In genomic region chr2:60406192-60406591, GRCh38 we compare ENCODE assay signal across 21 cellular contexts.
"Had no signal": no experiment of that assay in that cellular context is flagged by ENCODE, and none has a peak within 500 bp of the region (broad histone marks: within the 10 kb centered on the region; RNA-seq: fewer than 3 reads in every experiment).

No MANE protein-coding gene starts in this region.

- H3K4me1 ChIP-seq: upper lobe of left lung had no signal

- H3K4me3 Mint-ChIP-seq: activated CD4-positive, alpha-beta T cell treated with anti-CD3 and anti-CD28 coated beads for 36 hours; activated CD8-positive, alpha-beta T cell treated with anti-CD3 and anti-CD28 coated beads for 36 hours; activated T-cell treated with anti-CD3 and anti-CD28 coated beads, Interleukin-2, amount 50 U/mL, for 4 hours; central memory CD8-positive, alpha-beta T cell; naive thymus-derived CD4-positive, alpha-beta T cell; T-helper 17 cell had no signal

- H3K9me3 Mint-ChIP-seq: activated CD8-positive, alpha-beta T cell treated with anti-CD3 and anti-CD28 coated beads for 36 hours; activated T-cell treated with anti-CD3 and anti-CD28 coated beads, Interleukin-2, amount 50 U/mL, for 4 hours; central memory CD8-positive, alpha-beta T cell; naive thymus-derived CD4-positive, alpha-beta T cell had no signal

- H3K36me3 ChIP-seq: gastrocnemius medialis, heart right ventricle, upper lobe of left lung, WERI-Rb-1 had no signal

- H3K27ac Mint-ChIP-seq: activated CD4-positive, alpha-beta T cell treated with anti-CD3 and anti-CD28 coated beads for 36 hours; activated CD8-positive, alpha-beta T cell treated with anti-CD3 and anti-CD28 coated beads for 36 hours; naive thymus-derived CD4-positive, alpha-beta T cell; T-helper 17 cell had no signal

- H3K4me3 ChIP-seq: coronary artery, gastrocnemius medialis, heart right ventricle, lung, upper lobe of left lung had no signal

- H3K27ac ChIP-seq: coronary artery, gastrocnemius medialis, heart right ventricle, upper lobe of left lung, WERI-Rb-1 had no signal

- H3K4me1 Mint-ChIP-seq: central memory CD8-positive, alpha-beta T cell; T-helper 17 cell had no signal

- H3K36me3 Mint-ChIP-seq: naive thymus-derived CD4-positive, alpha-beta T cell had no signal

- H3K9me3 ChIP-seq: gastrocnemius medialis, heart right ventricle, upper lobe of left lung had no signal

- ATAC-seq: activated CD4-positive, alpha-beta T cell treated with anti-CD3 and anti-CD28 coated beads for 36 hours; activated CD8-positive, alpha-beta T cell treated with anti-CD3 and anti-CD28 coated beads for 36 hours; activated T-cell treated with anti-CD3 and anti-CD28 coated beads, Interleukin-2, amount 50 U/mL, for 4 hours; gastrocnemius medialis; left colon; naive thymus-derived CD4-positive, alpha-beta T cell; stimulated activated naive CD8-positive, alpha-beta T cell treated with anti-CD3 and anti-CD28 coated beads, Interleukin-15, Interleukin-2, amounts not matched to agents 100 U/mL and 50 U/mL, for 24 hours; T-helper 17 cell had no signal

- DNase-seq: activated CD4-positive, alpha-beta T cell treated with anti-CD3 and anti-CD28 coated beads for 36 hours; activated CD8-positive, alpha-beta T cell treated with anti-CD3 and anti-CD28 coated beads for 36 hours; activated effector memory CD4-positive, alpha-beta T cell treated with Interleukin-2 at 50 U/mL for 16 hours; activated naive CD4-positive, alpha-beta T cell treated with anti-CD3 and anti-CD28 coated beads, Interleukin-2, amount 50 U/mL, for 16 hours; activated T-cell treated with anti-CD3 and anti-CD28 coated beads, Interleukin-2, amount 50 U/mL, for 4 hours; effector CD4-positive, alpha-beta T cell; gastrocnemius medialis; heart right ventricle; left colon; naive thymus-derived CD4-positive, alpha-beta T cell; nucleus accumbens; stimulated activated CD4-positive, alpha-beta T cell treated with anti-CD3 and anti-CD28 coated beads, Interleukin-15, amount 100 ng/mL, for 24 hours; stimulated activated CD4-positive, alpha-beta T cell treated with anti-CD3 and anti-CD28 coated beads, Interleukin-4, amount 100 ng/mL, for 4 hours; stimulated activated CD8-positive, alpha-beta memory T cell treated with anti-CD3 and anti-CD28 coated beads, Interleukin-4, amount 100 ng/mL, for 48 hours; stimulated activated naive CD8-positive, alpha-beta T cell treated with anti-CD3 and anti-CD28 coated beads, Interleukin-15, Interleukin-2, amounts not matched to agents 100 U/mL and 50 U/mL, for 24 hours; T-helper 17 cell; WERI-Rb-1 had no signal

- H3K27me3 ChIP-seq: gastrocnemius medialis, upper lobe of left lung had no signal
